In genomic region chr17:59465949-59466307, GRCh38 we compare ENCODE assay signal across 1 cellular context.
TF ChIP-seq lines count a peak whose summit lies in the region.

No MANE protein-coding gene starts in this region.

TF ChIP-seq in GM23338, 12 proteins besides CTCF, POLR2A, EP300 and RAD21 (continued from another document):
- TF ChIP-seq JUNB (IDR thresholded peaks at IDR 0.05; ENCODE audit: unreplicated experiment) (no peak), EZH2 (IDR thresholded peaks at IDR 0.05; ENCODE audit: low read depth, unreplicated experiment) (no peak), EZH2phosphoT487 (IDR thresholded peaks at IDR 0.05; ENCODE audit: unreplicated experiment) (no peak), ZNF462 (CRISPR knock-in tag; IDR thresholded peaks at IDR 0.05) (no peak), REST (IDR thresholded peaks at IDR 0.05; ENCODE audit: unreplicated experiment) (no peak), ETS1 (IDR thresholded peaks at IDR 0.05) (no peak), ZNF331 (CRISPR knock-in tag; IDR thresholded peaks at IDR 0.05; ENCODE audit: low read depth) (no peak)
TF ChIP-seq in GM23338: peak in this region for 0.
